22 cellular contexts compared by ENCODE assay signal in the genomic region with DNA sequence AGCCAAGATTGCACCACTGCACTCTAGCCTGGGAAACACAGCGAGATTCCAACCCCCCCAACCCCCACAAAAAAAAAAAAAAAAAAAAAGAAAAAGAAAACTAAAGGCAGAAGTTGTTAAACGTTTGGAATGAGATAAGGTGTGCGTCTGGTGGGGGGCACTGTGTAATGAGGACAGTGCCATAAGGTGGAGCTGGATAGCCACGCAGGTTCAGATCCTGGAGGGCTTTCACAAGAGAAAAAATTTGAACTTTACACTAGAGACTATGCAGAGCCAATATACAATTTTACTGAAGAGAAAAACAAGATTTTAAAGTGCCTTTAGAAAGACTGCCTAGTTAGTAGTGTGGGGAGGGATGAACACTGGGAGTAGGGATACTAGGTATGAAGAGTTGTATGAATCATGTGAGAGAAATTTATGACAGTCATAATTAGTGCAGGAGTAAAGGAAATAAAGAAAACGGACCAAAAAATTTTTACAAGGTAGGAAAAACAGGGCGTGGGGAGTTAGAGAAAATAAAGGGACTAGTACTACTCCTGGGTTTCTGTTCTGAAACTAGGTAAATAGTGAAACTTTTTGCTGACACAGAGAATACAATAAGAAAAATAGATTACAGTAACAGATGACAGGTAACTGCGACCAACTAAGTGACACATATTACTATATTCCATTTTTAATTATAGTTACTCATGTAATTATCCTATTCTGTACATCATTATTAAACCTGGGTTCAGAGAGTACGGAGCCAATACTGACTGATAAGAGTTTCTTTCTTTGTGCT.
A peak's percentile ranks its signal among the peaks of the same experiment; 100 is the strongest.
DNase-seq lines count a peak whose midpoint lies in the region; ATAC-seq and TF ChIP-seq lines count a peak whose summit lies in the region.
"Had no signal": no experiment of that assay in that cellular context is flagged by ENCODE, and none has a peak within 500 bp of the region (broad histone marks: within the 10 kb centered on the region; RNA-seq: fewer than 3 reads in every experiment).

No MANE protein-coding gene starts in this region.

- H3K79me1 ChIP-seq in IMR-90 (ENCODE audit: low read depth in 1 of 2, low read length in 2 of 2): peaks cover 9 to 63% of the 10 kb centered on the region in 2 experiments

- no peak overlapping the region for H3K18ac ChIP-seq in IMR-90 (ENCODE audit: low read depth, low read length)

- TF ChIP-seq CTCF in IMR-90 (conservative IDR thresholded peaks at IDR 0.05; ENCODE audit: low read depth, low read length) (no peak), mammary epithelial cell (conservative IDR thresholded peaks at IDR 0.05 in 1 of 2, IDR thresholded peaks at IDR 0.05 in 1 of 2; ENCODE audit: extremely low read depth in 1 of 2, insufficient read depth in 1 of 2, low read depth in 1 of 2, low read length in 2 of 2) (no peak), mesothelial cell of epicardium (IDR thresholded peaks at IDR 0.05; ENCODE audit: unreplicated experiment) (no peak)

- DNase-seq in EL (peak; percentile 56), IMR-90 (no peak), mammary epithelial cell (peak; percentile 39), mesothelial cell of epicardium (ENCODE audit: low spot score in 2 of 2, unreplicated experiment in 2 of 2) (no peak), OCI-M2 (lab: John Stamatoyannopoulos, UW; ENCODE audit: unreplicated experiment) (no peak), amygdala (lab: John Stamatoyannopoulos, UW) (no peak)
- DNase-seq: activated CD4-positive, alpha-beta T cell treated with anti-CD3 and anti-CD28 coated beads for 48 hours; activated naive CD4-positive, alpha-beta T cell; activated T-cell treated with anti-CD3 and anti-CD28 coated beads, Interleukin-2, amount 50 U/mL, for 4 hours; CD8-positive, alpha-beta T cell; endodermal cell; MM.1S; NCI-H146; NCI-H524; RPMI8226; stimulated activated naive CD8-positive, alpha-beta T cell treated with anti-CD3 and anti-CD28 coated beads, Interleukin-15, amount 100 ng/mL, for 72 hours had no signal

- peaks cover 59% of the 10 kb centered on the region for H3K4me1 Mint-ChIP-seq in mesothelial cell of epicardium

- intact Hi-C loops in IMR-90 (cut with micrococcal nuclease): no loop called here
- intact Hi-C loops in mammary epithelial cell (cut with micrococcal nuclease): loop anchor here (1.0 kb wide), 1 partner anchor 108 kb away; a partner anchor contains a TSS

- CTCF ChIA-PET in IMR-90 (lab: Yijun Ruan, JAX): no interaction called here
- CTCF ChIA-PET in mammary epithelial cell (lab: Charles Lee; ENCODE audit: low non-redundant PET): no interaction called here

- no peak overlapping the region for H3K4me3 ChIP-seq in IMR-90 (ENCODE audit: insufficient read depth, low read depth, low read length)
- no peak overlapping the region for H3K4me3 ChIP-seq in mammary epithelial cell (replicated peaks in 1 of 3; ENCODE audit: insufficient read depth in 1 of 3, low read depth in 2 of 3, low read length in 3 of 3)
- H3K4me3 ChIP-seq: coronary artery, prostate gland, tibial nerve had no signal

- no peak overlapping the region for H3K9ac ChIP-seq in IMR-90 (ENCODE audit: low read depth, low read length)
- H3K9ac ChIP-seq in mammary epithelial cell (ENCODE audit: insufficient read depth, low read length): no peak overlapping the region

- no peak overlapping the region for H3K4me3 Mint-ChIP-seq in mesothelial cell of epicardium
- H3K4me3 Mint-ChIP-seq: activated T-cell treated with anti-CD3 and anti-CD28 coated beads, Interleukin-2, amount 50 U/mL, for 4 hours; CD8-positive, alpha-beta T cell; endodermal cell; IgD-negative memory B cell; stimulated activated naive CD8-positive, alpha-beta T cell treated with anti-CD3 and anti-CD28 coated beads, Interleukin-15, amount 100 ng/mL, for 72 hours had no signal

- TF ChIP-seq RAD21 in IMR-90 (IDR thresholded peaks at IDR 0.05; ENCODE audit: low read length): no peak

- H3K4me1 ChIP-seq in IMR-90 (ENCODE audit: control insufficient read depth, insufficient read depth, low read length) (peaks cover 15% of the 10 kb centered on the region), mammary epithelial cell (ENCODE audit: insufficient read depth, low read length) (peaks cover 16% of the 10 kb centered on the region)
- H3K4me1 ChIP-seq: prostate gland had no signal

- no peak overlapping the region for H2BK120ac ChIP-seq in IMR-90 (ENCODE audit: low read depth, low read length)

- in situ Hi-C loops in IMR-90 (cut with MboI; ENCODE audit: low sequenced_read_pairs): no loop called here
- in situ Hi-C loops in mammary epithelial cell (cut with MboI; ENCODE audit: low sequenced_read_pairs in 2 of 2): no loop called here

- no peak overlapping the region for H3K23ac ChIP-seq in IMR-90 (ENCODE audit: low read depth, low read length)

- H4K8ac ChIP-seq in IMR-90 (ENCODE audit: low read depth in 2 of 2, low read length in 2 of 2): no peak overlapping the region

- H2AFZ ChIP-seq in IMR-90 (replicated peaks; ENCODE audit: low read length, poor library complexity) (no peak overlapping the region), mammary epithelial cell (ENCODE audit: low read depth, low read length) (peak overlapping the region; percentile 33)

- no peak overlapping the region for H2AK9ac ChIP-seq in IMR-90 (replicated peaks; ENCODE audit: low read depth, low read length, poor library complexity)

- dilution Hi-C loops in IMR-90 (cut with HindIII; ENCODE audit: low sequenced_read_pairs, unreplicated experiment): no loop called here
- dilution Hi-C loops in mammary epithelial cell (cut with HindIII; ENCODE audit: low sequenced_read_pairs): no loop called here

- no peak overlapping the region for H2AK5ac ChIP-seq in IMR-90 (ENCODE audit: low read depth, low read length)

- peaks cover 4% of the 10 kb centered on the region for H3K9me3 Mint-ChIP-seq in mesothelial cell of epicardium
- H3K9me3 Mint-ChIP-seq: activated T-cell treated with anti-CD3 and anti-CD28 coated beads, Interleukin-2, amount 50 U/mL, for 4 hours; CD8-positive, alpha-beta T cell; endodermal cell; IgD-negative memory B cell; stimulated activated naive CD8-positive, alpha-beta T cell treated with anti-CD3 and anti-CD28 coated beads, Interleukin-15, amount 100 ng/mL, for 72 hours had no signal

- no peaks in the 10 kb centered on the region for H3K9me3 ChIP-seq in IMR-90 (ENCODE audit: control insufficient read depth, insufficient read depth, low read length)
- no peaks in the 10 kb centered on the region for H3K9me3 ChIP-seq in mammary epithelial cell (replicated peaks; ENCODE audit: insufficient read depth, low read length)
- H3K9me3 ChIP-seq: prostate gland, tibial nerve had no signal

- H2BK5ac ChIP-seq in IMR-90 (ENCODE audit: low read depth, low read length, poor library complexity, severe bottlenecking): no peak overlapping the region

- no peaks in the 10 kb centered on the region for H3K36me3 ChIP-seq in IMR-90 (ENCODE audit: control insufficient read depth, insufficient read depth, low read length)
- no peaks in the 10 kb centered on the region for H3K36me3 ChIP-seq in mammary epithelial cell (ENCODE audit: insufficient read depth, low read length)
- H3K36me3 ChIP-seq: prostate gland, tibial nerve had no signal

- H3K27me3 ChIP-seq in IMR-90 (ENCODE audit: control insufficient read depth, insufficient read depth, low read length) (no peaks in the 10 kb centered on the region), mammary epithelial cell (ENCODE audit: insufficient read depth, low read length) (no peaks in the 10 kb centered on the region)
- H3K27me3 ChIP-seq: tibial nerve had no signal

- H3K27ac ChIP-seq in IMR-90 (ENCODE audit: insufficient read depth, low read length) (no peak overlapping the region), mammary epithelial cell (ENCODE audit: insufficient read depth, low read depth, low read length) (peak overlapping the region; percentile 60)
- H3K27ac ChIP-seq: coronary artery, HL-60, prostate gland, tibial nerve had no signal

- H4K5ac ChIP-seq in IMR-90 (ENCODE audit: low read depth, low read length): no peak overlapping the region

- peak overlapping the region; percentile 45; the same call in 1 of the 2 replicates for H3K14ac ChIP-seq in IMR-90 (replicated peaks; ENCODE audit: low read depth, low read length)

- peaks cover 4% of the 10 kb centered on the region; the same call in 1 of the 2 replicates for H3K9me1 ChIP-seq in IMR-90 (ENCODE audit: insufficient read depth, low read length)

- ATAC-seq in IMR-90 (ENCODE audit: low read depth): no peak
- ATAC-seq in HG03039 (IDR thresholded peaks at IDR 0.05; ENCODE audit: unreplicated experiment): no peak
- ATAC-seq: activated T-cell treated with anti-CD3 and anti-CD28 coated beads, Interleukin-2, amount 50 U/mL, for 4 hours; CD8-positive, alpha-beta T cell; stimulated activated naive CD8-positive, alpha-beta T cell treated with anti-CD3 and anti-CD28 coated beads, Interleukin-15, amount 100 ng/mL, for 72 hours had no signal

- no peak overlapping the region for H3K4ac ChIP-seq in IMR-90 (ENCODE audit: low read depth, low read length)

- H3K56ac ChIP-seq in IMR-90 (ENCODE audit: extremely low read depth, insufficient read depth, low read length): no peak overlapping the region

- no peak overlapping the region for H2BK15ac ChIP-seq in IMR-90 (ENCODE audit: low read depth, low read length)

- peaks cover 5% of the 10 kb centered on the region for H3K36me3 Mint-ChIP-seq in mesothelial cell of epicardium
- H3K36me3 Mint-ChIP-seq: CD8-positive, alpha-beta T cell; IgD-negative memory B cell had no signal

- H4K91ac ChIP-seq in IMR-90 (ENCODE audit: insufficient read depth, low read depth, low read length): no peak overlapping the region

- TF ChIP-seq POLR2A in IMR-90 (IDR thresholded peaks at IDR 0.05; ENCODE audit: low read depth, low read length): no peak

- POLR2A ChIA-PET in IMR-90 (lab: Charles Lee; ENCODE audit: unreplicated experiment): no interaction called here

- H3K27ac Mint-ChIP-seq in mesothelial cell of epicardium: peak overlapping the region; percentile 44
- H3K27ac Mint-ChIP-seq: CD8-positive, alpha-beta T cell; endodermal cell; IgD-negative memory B cell; stimulated activated naive CD8-positive, alpha-beta T cell treated with anti-CD3 and anti-CD28 coated beads, Interleukin-15, amount 100 ng/mL, for 72 hours had no signal

- no peaks in the 10 kb centered on the region for H3K79me2 ChIP-seq in mammary epithelial cell (ENCODE audit: insufficient read depth, low read length)

- BruUV-seq in IMR-90 (replicated peaks; lab: Mats Ljungman, UMichigan): no TSS peak
- TSS peak; percentile 68 for BruUV-seq in mammary epithelial cell (replicated peaks; lab: Mats Ljungman, UMichigan)

- no CpG with 5 or more reads among the region's 8 CpGs for WGBS in IMR-90 (ENCODE audit: extremely low coverage in 2 of 2, insufficient read length in 1 of 2), 2 experiments
- WGBS in mammary epithelial cell (ENCODE audit: low coverage, missing lambda C conversion rate): 84% methylated on average over 6 of the region's 8 CpGs

- no peak overlapping the region for H2BK20ac ChIP-seq in IMR-90 (ENCODE audit: low read depth, low read length)

- H4K20me1 ChIP-seq in IMR-90 (ENCODE audit: insufficient read depth, low read length): peaks cover 39% of the 10 kb centered on the region
- H4K20me1 ChIP-seq in mammary epithelial cell (ENCODE audit: insufficient read depth, low read length): no peaks in the 10 kb centered on the region

- H3K4me2 ChIP-seq in IMR-90 (ENCODE audit: low read depth, low read length) (no peak overlapping the region), mammary epithelial cell (ENCODE audit: insufficient read depth, low read depth, low read length) (no peak overlapping the region)

- no peaks in the 10 kb centered on the region for H3K27me3 Mint-ChIP-seq in mesothelial cell of epicardium (ENCODE audit: low read depth)
- H3K27me3 Mint-ChIP-seq: IgD-negative memory B cell; stimulated activated naive CD8-positive, alpha-beta T cell treated with anti-CD3 and anti-CD28 coated beads, Interleukin-15, amount 100 ng/mL, for 72 hours had no signal

Comparison
In these comparisons a context has a peak if more than half of its experiments do, and no peak if none do; other contexts are left out.
1. DNase-seq: peak in EL (single experiment) and mammary epithelial cell (single experiment); none in IMR-90 (single experiment), mesothelial cell of epicardium (0 of 2), OCI-M2 (single experiment) and amygdala (0 of 56).